In genomic region chr9:31597977-31598376, GRCh38 we compare ENCODE assay signal across 12 cellular contexts.
A peak's percentile ranks its signal among the peaks of the same experiment; 100 is the strongest.
DNase-seq lines count a peak whose midpoint lies in the region; ATAC-seq and TF ChIP-seq lines count a peak whose summit lies in the region.
"Had no signal": no experiment of that assay in that cellular context is flagged by ENCODE, and none has a peak within 500 bp of the region (broad histone marks: within the 10 kb centered on the region; RNA-seq: fewer than 3 reads in every experiment).

No MANE protein-coding gene starts in this region.

- no peak overlapping the region for H3K27ac Mint-ChIP-seq in CD4-positive, CD25-positive, alpha-beta regulatory T cell
- H3K27ac Mint-ChIP-seq in central memory CD8-positive, alpha-beta T cell (ENCODE audit: low read depth): no peak overlapping the region
- H3K27ac Mint-ChIP-seq: brain had no signal

- TF ChIP-seq CTCF in left ventricle myocardium inferior (IDR thresholded peaks at IDR 0.05; ENCODE audit: borderline replicate concordance) (no peak), dorsolateral prefrontal cortex (IDR thresholded peaks at IDR 0.05 in 54 of 56, conservative IDR thresholded peaks at IDR 0.05 in 2 of 56; ENCODE audit: low read depth in 1 of 56, partially characterized antibody in 56 of 56) (no peak)

- H3K4me3 Mint-ChIP-seq in CD4-positive, CD25-positive, alpha-beta regulatory T cell: peak overlapping the region in 1 of 4 donors; percentile 29
- no peak overlapping the region for H3K4me3 Mint-ChIP-seq in central memory CD8-positive, alpha-beta T cell
- H3K4me3 Mint-ChIP-seq: brain had no signal

- H3K27me3 ChIP-seq in CD4-positive, CD25-positive, alpha-beta regulatory T cell (ENCODE audit: control insufficient read depth, insufficient read depth, low read length): no peaks in the 10 kb centered on the region
- H3K27me3 ChIP-seq in left ventricle myocardium inferior (ENCODE audit: low read depth) (no peaks in the 10 kb centered on the region), dorsolateral prefrontal cortex (no peaks in the 10 kb centered on the region)
- H3K27me3 ChIP-seq: BLaER1, heart right ventricle had no signal

- H3K27ac ChIP-seq in CD4-positive, CD25-positive, alpha-beta regulatory T cell (ENCODE audit: insufficient read depth, low read length, poor library complexity, severe bottlenecking): no peak overlapping the region
- no peak overlapping the region for H3K27ac ChIP-seq in left ventricle myocardium inferior (replicated peaks)
- H3K27ac ChIP-seq in dorsolateral prefrontal cortex: no peak overlapping the region
- H3K27ac ChIP-seq: BLaER1, heart right ventricle had no signal

- intact Hi-C loops in left ventricle myocardium inferior (cut with micrococcal nuclease) (no loop called here), dorsolateral prefrontal cortex (cut with DNase I) (no loop called here)

- peak in 2 of 3 donors; percentile 45 to 46 for DNase-seq in CD4-positive, CD25-positive, alpha-beta regulatory T cell
- DNase-seq in central memory CD8-positive, alpha-beta T cell (ENCODE audit: low spot score in 2 of 2): no peak
- DNase-seq in left ventricle myocardium inferior (no peak), dorsolateral prefrontal cortex (no peak)
- no peak for DNase-seq in activated CD4-positive, alpha-beta T cell treated with anti-CD3 and anti-CD28 coated beads for 1 hour
- DNase-seq: heart right ventricle, NCI-H82 had no signal

- H3K9me3 ChIP-seq in CD4-positive, CD25-positive, alpha-beta regulatory T cell (ENCODE audit: control insufficient read depth in 2 of 2, low read length in 2 of 2): no peaks in the 10 kb centered on the region
- H3K9me3 ChIP-seq in left ventricle myocardium inferior (replicated peaks): no peaks in the 10 kb centered on the region
- H3K9me3 ChIP-seq: BLaER1, heart right ventricle had no signal

- H3K4me1 ChIP-seq in CD4-positive, CD25-positive, alpha-beta regulatory T cell (ENCODE audit: control insufficient read depth, insufficient read depth, low read length, poor library complexity, severe bottlenecking): peaks cover 4% of the 10 kb centered on the region
- H3K4me1 ChIP-seq in left ventricle myocardium inferior: no peaks in the 10 kb centered on the region
- H3K4me1 ChIP-seq: BLaER1, heart right ventricle had no signal

- H3K36me3 Mint-ChIP-seq in CD4-positive, CD25-positive, alpha-beta regulatory T cell: no peaks in the 10 kb centered on the region
- no peaks in the 10 kb centered on the region for H3K36me3 Mint-ChIP-seq in central memory CD8-positive, alpha-beta T cell (ENCODE audit: insufficient read depth)
- H3K36me3 Mint-ChIP-seq: brain had no signal

- H3K4me1 Mint-ChIP-seq in CD4-positive, CD25-positive, alpha-beta regulatory T cell: peaks cover 5 to 14% (median 6%) of the 10 kb centered on the region in 4 donors
- H3K4me1 Mint-ChIP-seq in central memory CD8-positive, alpha-beta T cell: peaks cover 7% of the 10 kb centered on the region
- H3K4me1 Mint-ChIP-seq: brain had no signal

- H3K4me3 ChIP-seq in CD4-positive, CD25-positive, alpha-beta regulatory T cell (ENCODE audit: low read depth, low read length): no peak overlapping the region
- H3K4me3 ChIP-seq in left ventricle myocardium inferior (no peak overlapping the region), dorsolateral prefrontal cortex (no peak overlapping the region)
- H3K4me3 ChIP-seq: BLaER1, heart right ventricle had no signal

- no peaks in the 10 kb centered on the region for H3K36me3 ChIP-seq in CD4-positive, CD25-positive, alpha-beta regulatory T cell (ENCODE audit: control insufficient read depth, insufficient read depth, low read length)
- no peaks in the 10 kb centered on the region for H3K36me3 ChIP-seq in left ventricle myocardium inferior
- H3K36me3 ChIP-seq: BLaER1, heart right ventricle had no signal

- no peaks in the 10 kb centered on the region for H3K9me3 Mint-ChIP-seq in CD4-positive, CD25-positive, alpha-beta regulatory T cell
- H3K9me3 Mint-ChIP-seq in central memory CD8-positive, alpha-beta T cell: no peaks in the 10 kb centered on the region
- H3K9me3 Mint-ChIP-seq: brain had no signal

- peak; percentile 84 for ATAC-seq in CD4-positive, CD25-positive, alpha-beta regulatory T cell (ENCODE audit: low read depth in 2 of 2)
- ATAC-seq in GM19395 (IDR thresholded peaks at IDR 0.05; ENCODE audit: unreplicated experiment) (peak; percentile 79), HG03565 (IDR thresholded peaks at IDR 0.05; ENCODE audit: unreplicated experiment) (peak; percentile 53), GM21825 (IDR thresholded peaks at IDR 0.05; ENCODE audit: unreplicated experiment) (no peak)
- ATAC-seq in central memory CD8-positive, alpha-beta T cell (replicated peaks; ENCODE audit: extremely low read depth, poor library complexity, severe bottlenecking): peak; percentile 58
- ATAC-seq: heart right ventricle had no signal

- H3K27me3 Mint-ChIP-seq in CD4-positive, CD25-positive, alpha-beta regulatory T cell: no peaks in the 10 kb centered on the region
- H3K27me3 Mint-ChIP-seq in central memory CD8-positive, alpha-beta T cell: no peaks in the 10 kb centered on the region
- H3K27me3 Mint-ChIP-seq: brain had no signal

Comparison
In these comparisons a context has a peak if more than half of its experiments do, and no peak if none do; other contexts are left out.
1. DNase-seq: peak in CD4-positive, CD25-positive, alpha-beta regulatory T cell (2 of 3); none in central memory CD8-positive, alpha-beta T cell (0 of 2), left ventricle myocardium inferior (single experiment), dorsolateral prefrontal cortex (0 of 10) and activated CD4-positive, alpha-beta T cell treated with anti-CD3 and anti-CD28 coated beads for 1 hour (single experiment).